In genomic region chr3:187878776-187879524, GRCh38 we compare ENCODE assay signal across 18 cellular contexts.
DNase-seq lines count a peak whose midpoint lies in the region; FAIRE-seq lines count a peak whose summit lies in the region.
"Had no signal": no experiment of that assay in that cellular context is flagged by ENCODE, and none has a peak within 500 bp of the region (broad histone marks: within the 10 kb centered on the region; RNA-seq: fewer than 3 reads in every experiment).

No MANE protein-coding gene starts in this region.

- H3K36me3 ChIP-seq in adipocyte (ENCODE audit: control insufficient read depth, insufficient read depth, low read length, severe bottlenecking), result no peaks in the 10 kb centered on the region
- no peaks in the 10 kb centered on the region for H3K36me3 ChIP-seq in CD8-positive, alpha-beta memory T cell (ENCODE audit: insufficient read depth, low read length)
- H3K36me3 ChIP-seq: ascending aorta, HAP-1 had no signal

- no peaks in the 10 kb centered on the region for H3K27me3 ChIP-seq in adipocyte (replicated peaks; ENCODE audit: control insufficient read depth, insufficient read depth, low read length)
- no peaks in the 10 kb centered on the region for H3K27me3 ChIP-seq in CD8-positive, alpha-beta memory T cell (ENCODE audit: insufficient read depth, low read length, poor library complexity, severe bottlenecking)
- H3K27me3 ChIP-seq: ascending aorta had no signal

- no peak overlapping the region for H3K4me3 Mint-ChIP-seq in CD8-positive, alpha-beta memory T cell
- H3K4me3 Mint-ChIP-seq: mesothelial cell of epicardium; stimulated activated memory B cell treated with anti-CD40 and anti-IgM and Interleukin-4, amounts not matched to agents 10 μg/mL and 1 μg/mL and 100 μg/mL, for 72 hours had no signal

- FAIRE-seq in HTR-8/SVneo (lab: Jason Lieb, UNC), result no peak

- no peak overlapping the region for H3K27ac Mint-ChIP-seq in CD8-positive, alpha-beta memory T cell
- H3K27ac Mint-ChIP-seq: mesothelial cell of epicardium; stimulated activated memory B cell treated with anti-CD40 and anti-IgM and Interleukin-4, amounts not matched to agents 10 μg/mL and 1 μg/mL and 100 μg/mL, for 72 hours had no signal

- no peaks in the 10 kb centered on the region for H3K9me3 Mint-ChIP-seq in CD8-positive, alpha-beta memory T cell
- H3K9me3 Mint-ChIP-seq: mesothelial cell of epicardium had no signal

- CTCF ChIA-PET in CD8-positive, alpha-beta memory T cell (lab: Charles Lee), result no interaction called here

- intact Hi-C loops in head of caudate nucleus (cut with DNase I), result no loop called here

- H3K27ac ChIP-seq in CD8-positive, alpha-beta memory T cell (ENCODE audit: low read depth, low read length), result no peak overlapping the region
- H3K27ac ChIP-seq: ascending aorta had no signal

- H3K4me1 ChIP-seq in adipocyte (ENCODE audit: control insufficient read depth, insufficient read depth, low read length), result peaks cover 15% of the 10 kb centered on the region
- H3K4me1 ChIP-seq in CD8-positive, alpha-beta memory T cell (ENCODE audit: insufficient read depth, low read length), result no peaks in the 10 kb centered on the region
- H3K4me1 ChIP-seq: ascending aorta had no signal

- H3K9ac ChIP-seq in adipocyte (ENCODE audit: low read length), result peak overlapping the region; percentile 1

- no peaks in the 10 kb centered on the region for H3K27me3 Mint-ChIP-seq in CD8-positive, alpha-beta memory T cell
- H3K27me3 Mint-ChIP-seq: stimulated activated memory B cell treated with anti-CD40 and anti-IgM and Interleukin-4, amounts not matched to agents 10 μg/mL and 1 μg/mL and 100 μg/mL, for 72 hours had no signal

- peak; percentile 69 for DNase-seq in AG08395 (ENCODE audit: low spot score)
- peak; percentile 45 for DNase-seq in HTR-8/SVneo (ENCODE audit: insufficient read length, low spot score)
- DNase-seq in adipocyte (ENCODE audit: low read depth), result peak; percentile 74
- DNase-seq in hepatic stellate cell (ENCODE audit: low spot score), result peak; percentile 17
- DNase-seq in COLO829 (ENCODE audit: low spot score), result no peak
- no peak for DNase-seq in CD8-positive, alpha-beta memory T cell
- DNase-seq in head of caudate nucleus, result no peak
- no peak for DNase-seq in activated gamma-delta T cell (lab: John Stamatoyannopoulos, UW)
- DNase-seq: activated CD4-positive, alpha-beta T cell treated with anti-CD3 and anti-CD28 coated beads for 4 hours; activated T-cell treated with anti-CD3 and anti-CD28 coated beads, Interleukin-2, amount 50 U/mL, for 48 hours; C1 segment of cervical spinal cord; NCI-H1436 treated with DMSO at 0.1 percent for 48 hours; NCI-H82; posterior cingulate gyrus had no signal

- H3K4me1 Mint-ChIP-seq in CD8-positive, alpha-beta memory T cell, result no peaks in the 10 kb centered on the region
- H3K4me1 Mint-ChIP-seq: mesothelial cell of epicardium; stimulated activated memory B cell treated with anti-CD40 and anti-IgM and Interleukin-4, amounts not matched to agents 10 μg/mL and 1 μg/mL and 100 μg/mL, for 72 hours had no signal

- peaks cover 0 to 4% (median 0%) of the 10 kb centered on the region in 3 donors for H3K36me3 Mint-ChIP-seq in CD8-positive, alpha-beta memory T cell
- H3K36me3 Mint-ChIP-seq: mesothelial cell of epicardium; stimulated activated memory B cell treated with anti-CD40 and anti-IgM and Interleukin-4, amounts not matched to agents 10 μg/mL and 1 μg/mL and 100 μg/mL, for 72 hours had no signal

- no peak overlapping the region for H3K4me3 ChIP-seq in adipocyte (ENCODE audit: low read length)
- H3K4me3 ChIP-seq in CD8-positive, alpha-beta memory T cell (ENCODE audit: low read length), result no peak overlapping the region
- H3K4me3 ChIP-seq: ascending aorta, HAP-1 had no signal

- POLR2A ChIA-PET in CD8-positive, alpha-beta memory T cell (lab: Charles Lee), result no interaction called here

- no peaks in the 10 kb centered on the region for H3K9me3 ChIP-seq in adipocyte (ENCODE audit: control insufficient read depth, low read length)
- H3K9me3 ChIP-seq in CD8-positive, alpha-beta memory T cell (ENCODE audit: low read length), result no peaks in the 10 kb centered on the region
- H3K9me3 ChIP-seq: ascending aorta, HAP-1 had no signal

Comparison
In these comparisons a context has a peak if more than half of its experiments do, and no peak if none do; other contexts are left out.
1. DNase-seq: peak in AG08395 (single experiment), HTR-8/SVneo (single experiment), adipocyte (single experiment) and hepatic stellate cell (single experiment); none in COLO829 (single experiment), CD8-positive, alpha-beta memory T cell (0 of 5), head of caudate nucleus (0 of 42) and activated gamma-delta T cell (single experiment).